In the genomic region with DNA sequence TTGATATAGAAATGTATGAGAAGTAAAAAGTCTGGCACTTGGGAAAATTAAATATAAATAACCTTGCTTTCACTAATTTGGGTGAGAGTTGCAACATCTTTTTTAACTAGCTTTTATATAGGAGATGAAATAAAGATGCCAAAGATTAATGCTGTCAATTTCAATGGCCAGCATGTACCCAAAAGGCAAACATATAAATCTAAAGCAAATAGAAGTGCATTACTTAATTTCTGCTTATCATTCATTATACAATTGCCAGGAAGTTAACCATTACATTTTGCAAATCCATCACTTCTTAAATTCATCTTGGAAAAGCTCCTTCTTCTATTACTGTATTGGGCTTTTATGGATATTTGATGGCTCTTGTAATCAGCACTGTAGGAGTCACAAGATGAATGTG, we compare ENCODE assay signal across 14 cellular contexts.
DNase-seq lines count a peak whose midpoint lies in the region; TF ChIP-seq lines count a peak whose summit lies in the region.
"Had no signal": no experiment of that assay in that cellular context is flagged by ENCODE, and none has a peak within 500 bp of the region (broad histone marks: within the 10 kb centered on the region; RNA-seq: fewer than 3 reads in every experiment).

No MANE protein-coding gene starts in this region.

- DNase-seq in NCI-H69 (lab: John Stamatoyannopoulos, UW) (peak; percentile 82), LoVo (ENCODE audit: low spot score) (no peak), NOMO-1 treated with dmso at 0.1 percent for 144 hours (lab: John Stamatoyannopoulos, UW; ENCODE audit: unreplicated experiment) (no peak), NCI-H1436 treated with DMSO at 0.1 percent for 48 hours (lab: John Stamatoyannopoulos, UW) (no peak)
- DNase-seq: CD4-positive, alpha-beta T cell; CD8-positive, alpha-beta memory T cell; DMS 273 treated with DMSO at 0.1 percent for 48 hours; DMS53; DMS79 treated with DMSO at 0.1 percent for 48 hours; GF-D8; H9 had no signal

- peak overlapping the region; percentile 82; the same call in 1 of the 2 replicates for H3K27ac ChIP-seq in C4-2B
- peak overlapping the region; percentile 96 for H3K27ac ChIP-seq in VCaP
- H3K27ac ChIP-seq: BLaER1 had no signal

- TF ChIP-seq CTCF in C4-2B (conservative IDR thresholded peaks at IDR 0.05) (no peak), VCaP (conservative IDR thresholded peaks at IDR 0.05) (no peak)
